In the genomic region with DNA sequence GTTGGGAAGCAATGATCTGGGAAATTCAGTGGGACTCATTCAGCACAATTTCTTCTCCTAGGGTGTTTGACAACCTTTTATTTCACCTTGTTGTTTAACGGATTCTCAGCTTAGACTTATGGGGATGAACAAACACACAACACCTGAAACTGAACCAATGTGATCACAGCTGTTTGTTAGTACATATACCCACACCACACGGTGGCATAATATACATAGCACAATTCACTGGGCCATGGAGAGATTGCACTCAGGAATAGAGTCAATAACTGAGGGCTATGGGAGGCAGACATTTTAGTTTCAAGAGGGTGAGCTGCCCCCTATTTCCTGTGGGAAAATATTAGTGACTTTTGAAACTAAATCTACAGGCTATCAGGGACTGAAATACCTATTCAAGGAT, we compare ENCODE assay signal across 26 cellular contexts.
"Had no signal": no experiment of that assay in that cellular context is flagged by ENCODE, and none has a peak within 500 bp of the region (broad histone marks: within the 10 kb centered on the region; RNA-seq: fewer than 3 reads in every experiment).

No MANE protein-coding gene starts in this region.

- H3K4me1 ChIP-seq: colonic mucosa, gastroesophageal sphincter, heart left ventricle, left lung, lower lobe of right lung had no signal

- H3K4me3 ChIP-seq: colonic mucosa, esophagus squamous epithelium, gastroesophageal sphincter, heart left ventricle, hepatocyte, left lung, lower lobe of right lung had no signal

- H3K9me3 ChIP-seq: colonic mucosa, lower lobe of right lung had no signal

- H3K27me3 ChIP-seq: colonic mucosa, esophagus squamous epithelium, foreskin keratinocyte, gastroesophageal sphincter, heart left ventricle, hepatocyte, left lung had no signal

- H3K4me2 ChIP-seq: hepatocyte had no signal

- H3K27ac ChIP-seq: colonic mucosa, epithelial cell of prostate, esophagus squamous epithelium, foreskin keratinocyte, gastroesophageal sphincter, heart left ventricle, hepatocyte, left lung, lower lobe of right lung had no signal

- H2AFZ ChIP-seq: hepatocyte had no signal

- FAIRE-seq: endometrium, frontal cortex, kidney had no signal

- ATAC-seq: effector memory CD8-positive, alpha-beta T cell; gastroesophageal sphincter; heart left ventricle; left lung; left ventricle myocardium superior; lower lobe of right lung; naive thymus-derived CD4-positive, alpha-beta T cell; natural killer cell had no signal

- H3K36me3 ChIP-seq: colonic mucosa, esophagus squamous epithelium, gastroesophageal sphincter, heart left ventricle, left lung, lower lobe of right lung had no signal

- DNase-seq: colonic mucosa; cortex of kidney; effector CD8-positive, alpha-beta T cell; effector memory CD8-positive, alpha-beta T cell; endodermal cell; esophagus squamous epithelium; heart left ventricle; hypothalamus; immature natural killer cell; islet precursor cell; kidney; kidney glomerular epithelial cell; left colon; left lung; left ventricle myocardium superior; lower lobe of right lung; mesendoderm; midbrain; naive thymus-derived CD4-positive, alpha-beta T cell; natural killer cell had no signal

- H3K79me2 ChIP-seq: hepatocyte had no signal
